8 cellular contexts compared by ENCODE assay signal in the genomic region with DNA sequence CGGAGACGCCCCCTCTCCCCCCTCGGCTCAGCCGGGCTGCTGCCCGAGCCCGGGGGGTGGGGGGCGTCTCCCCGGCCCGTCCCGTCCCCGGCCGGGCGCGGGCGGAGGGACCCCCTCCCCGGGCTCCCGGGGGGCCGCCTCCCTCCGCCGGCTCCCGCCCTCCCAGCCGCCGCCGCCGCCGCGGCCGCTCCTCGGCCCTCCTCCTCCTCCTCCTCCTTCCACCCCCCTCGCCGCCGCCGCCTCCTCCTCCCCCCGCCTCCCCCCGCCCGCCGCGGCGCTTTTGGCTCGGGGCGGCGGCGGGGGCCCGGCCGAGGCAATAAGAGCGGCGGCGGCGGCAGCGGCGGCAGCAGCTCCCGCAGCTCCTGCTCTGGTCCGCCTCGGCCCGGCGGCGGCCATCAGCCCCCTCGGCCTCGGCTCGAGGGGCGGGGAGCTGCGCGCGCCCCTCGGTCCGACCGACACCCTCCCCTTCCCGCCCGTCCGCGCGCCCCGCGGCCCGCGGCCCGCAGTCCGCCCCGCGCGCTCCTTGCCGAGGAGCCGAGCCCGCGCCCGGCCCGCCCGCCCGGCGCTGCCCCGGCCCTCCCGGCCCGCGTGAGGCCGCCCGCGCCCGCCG. TPM values are rescaled to one million over a fixed set of nuclear protein-coding genes. Genes with fewer than 3 reads are reported as not detected.
DNase-seq lines count a peak whose midpoint lies in the region; ATAC-seq and TF ChIP-seq lines count a peak whose summit lies in the region.

No MANE protein-coding gene starts in this region.

- TF ChIP-seq EP300 in tibial nerve (IDR thresholded peaks at IDR 0.05), result no peak

- WGBS in tibial nerve, 2 donors, result 1% methylated on average over 44 of the region's 99 CpGs; no CpG with 5 or more reads in 1 of the 2 donors

- no peak overlapping the region for H2AFZ ChIP-seq in osteoblast (ENCODE audit: low read length)

- CTCF ChIA-PET in RWPE1 (lab: Yijun Ruan, JAX), result no interaction called here

- H4K20me1 ChIP-seq in osteoblast (ENCODE audit: insufficient read depth, low read length), result peaks cover 34% of the 10 kb centered on the region

- H3K27me3 ChIP-seq in osteoblast (ENCODE audit: insufficient read depth, low read length), result no peaks in the 10 kb centered on the region
- no peaks in the 10 kb centered on the region for H3K27me3 ChIP-seq in tibial nerve

- H3K4me2 ChIP-seq in osteoblast (ENCODE audit: insufficient read depth, low read length), result peak overlapping the region; percentile 90

- H3K4me3 ChIP-seq in osteoblast (ENCODE audit: insufficient read depth, low read length) (peak overlapping the region; percentile 91), tibial nerve (peak overlapping the region; percentile 53 to 98 (median 88))

- H3K79me2 ChIP-seq in osteoblast (ENCODE audit: insufficient read depth, low read length), result peaks cover 42% of the 10 kb centered on the region

- ATAC-seq in HG03280 (IDR thresholded peaks at IDR 0.05; ENCODE audit: unreplicated experiment), result peak; percentile 28

- H3K27ac ChIP-seq in RWPE1, result peak overlapping the region; percentile 94
- H3K27ac ChIP-seq in osteoblast (ENCODE audit: low read depth, low read length), result no peak overlapping the region
- peak overlapping the region; percentile 90 to 100 (median 98) for H3K27ac ChIP-seq in tibial nerve

- POLR2A ChIA-PET in RWPE1 (lab: Yijun Ruan, JAX; ENCODE audit: low non-redundant PET), result interaction anchor here (0.6 to 0.7 kb wide), 3 partner anchors 138 to 198 kb away, joined by 3 read pairs; partner anchors contain the start of gene ATP5F1E

- H3K36me3 ChIP-seq in osteoblast (ENCODE audit: insufficient read depth, low read length) (peaks cover 6% of the 10 kb centered on the region), tibial nerve (no peaks in the 10 kb centered on the region)

- peak; percentile 24 to 79 for TF ChIP-seq POLR2A in tibial nerve (IDR thresholded peaks at IDR 0.05)

- DNase-seq in NCI-H2081 (lab: John Stamatoyannopoulos, UW), result peak; percentile 65 to 71
- no peak for DNase-seq in NCI-H2081 treated with DMSO at 0.1 percent for 48 hours (lab: John Stamatoyannopoulos, UW)
- DNase-seq in RWPE1 (ENCODE audit: low spot score), result peak; percentile 75
- DNase-seq in activated naive CD4-positive, alpha-beta T cell (lab: John Stamatoyannopoulos, UW), result peak; percentile 32 to 76 (median 50)
- peak; percentile 32 for DNase-seq in globus pallidus (ENCODE audit: low spot score)
- DNase-seq in osteoblast (ENCODE audit: insufficient read length, low spot score, missing footprints), result peak; percentile 98
- DNase-seq in tibial nerve (ENCODE audit: low spot score in 2 of 2), result peak; percentile 61 to 62

- H3K4me1 ChIP-seq in osteoblast (ENCODE audit: insufficient read depth, low read length) (peaks cover 34% of the 10 kb centered on the region), tibial nerve (peaks cover 0 to 43% (median 32%) of the 10 kb centered on the region in 4 donors)

- TF ChIP-seq CTCF in RWPE1 (conservative IDR thresholded peaks at IDR 0.05; ENCODE audit: low read depth) (no peak), osteoblast (IDR thresholded peaks at IDR 0.05; ENCODE audit: extremely low read depth, low read depth, low read length) (no peak), tibial nerve (IDR thresholded peaks at IDR 0.05) (peak in 1 of 5 experiments; percentile 18)

- H3K9me3 ChIP-seq in osteoblast (ENCODE audit: low read depth, low read length) (no peaks in the 10 kb centered on the region), tibial nerve (no peaks in the 10 kb centered on the region)

RNA-seq across cellular contexts. Expression of gene GNAS, which starts 38.7 kb away (rescaled TPM):
- total RNA-seq in osteoblast (366 and 374 TPM in 2 replicates), tibial nerve (100 to 1,000 TPM; 484 to 621 (median 524) TPM)

RNA-seq across cellular contexts. Expression of gene GNAS-AS1, which starts 40.5 kb away (rescaled TPM):
- total RNA-seq in osteoblast (0.72 and 1.5 TPM in 2 replicates), tibial nerve (under 1 TPM in 2 of 4 donors, not detected in 2; 0.42 to 0.59 TPM)
